In genomic region chr22:45459235-45459634, GRCh38 we compare ENCODE assay signal across 26 cellular contexts. TPM values are rescaled to one million over a fixed set of nuclear protein-coding genes. Genes with fewer than 3 reads are reported as not detected.
DNase-seq lines count a peak whose midpoint lies in the region; ATAC-seq and TF ChIP-seq lines count a peak whose summit lies in the region.
"Had no signal": no experiment of that assay in that cellular context is flagged by ENCODE, and none has a peak within 500 bp of the region (broad histone marks: within the 10 kb centered on the region; RNA-seq: fewer than 3 reads in every experiment).

No MANE protein-coding gene starts in this region.

- DNase-seq in left ventricle myocardium inferior (no peak), left ventricle myocardium superior (no peak), sigmoid colon (no peak), upper lobe of right lung (no peak), head of caudate nucleus (no peak)
- no peak for DNase-seq in activated naive CD4-positive, alpha-beta T cell treated with Interleukin-2 at 50 U/mL for 16 hours
- DNase-seq: AML-193; C1 segment of cervical spinal cord; CD8-positive, alpha-beta T cell; HCEC 1CT; MG63; NCI-H1417; NCI-H1694 treated with DMSO at 0.1 percent for 48 hours; NCI-H2081 treated with DMSO at 0.1 percent for 48 hours; NCI-H2171 treated with DMSO at 0.1 percent for 48 hours; NCI-H446; NCI-H526; OCI-M1 had no signal

- ATAC-seq in left ventricle myocardium superior = no peak
- ATAC-seq in gastroesophageal sphincter = no peak
- no peak for ATAC-seq in upper lobe of right lung
- no peak for ATAC-seq in GM18909 (IDR thresholded peaks at IDR 0.05; ENCODE audit: poor library complexity, unreplicated experiment)
- ATAC-seq: CD8-positive, alpha-beta T cell; GM23338; K562 had no signal

- no peak for TF ChIP-seq CTCF in left ventricle myocardium inferior (IDR thresholded peaks at IDR 0.05; ENCODE audit: borderline replicate concordance)
- no peak for TF ChIP-seq CTCF in gastroesophageal sphincter (IDR thresholded peaks at IDR 0.05)
- no peak for TF ChIP-seq CTCF in sigmoid colon (IDR thresholded peaks at IDR 0.05)
- TF ChIP-seq CTCF in upper lobe of right lung (IDR thresholded peaks at IDR 0.05) = no peak

- H3K27ac ChIP-seq in left ventricle myocardium inferior (replicated peaks) (peak overlapping the region; percentile 77), gastroesophageal sphincter (peak overlapping the region in 3 of 4 donors; percentile 47 to 74 (median 65)), sigmoid colon (peak overlapping the region; percentile 55 to 75 (median 62)), upper lobe of right lung (peak overlapping the region; percentile 70)

- H3K4me1 ChIP-seq in left ventricle myocardium inferior (no peaks in the 10 kb centered on the region), gastroesophageal sphincter (peaks cover 0 to 4% (median 0%) of the 10 kb centered on the region in 3 donors), sigmoid colon (no peaks in the 10 kb centered on the region), upper lobe of right lung (no peaks in the 10 kb centered on the region)

- intact Hi-C loops in left ventricle myocardium inferior (cut with micrococcal nuclease) (no loop called here), left ventricle myocardium superior (cut with micrococcal nuclease) (no loop called here), sigmoid colon (cut with DNase I) (no loop called here), upper lobe of right lung (cut with DNase I) (no loop called here), head of caudate nucleus (cut with DNase I) (no loop called here)

- H3K9me3 ChIP-seq in left ventricle myocardium inferior (replicated peaks) = peaks cover 5% of the 10 kb centered on the region
- no peaks in the 10 kb centered on the region for H3K9me3 ChIP-seq in gastroesophageal sphincter
- H3K9me3 ChIP-seq in sigmoid colon = no peaks in the 10 kb centered on the region
- H3K9me3 ChIP-seq in upper lobe of right lung = no peaks in the 10 kb centered on the region
- H3K9me3 ChIP-seq: MG63 had no signal

- H3K36me3 ChIP-seq in left ventricle myocardium inferior (no peaks in the 10 kb centered on the region), gastroesophageal sphincter (no peaks in the 10 kb centered on the region), sigmoid colon (no peaks in the 10 kb centered on the region), upper lobe of right lung (no peaks in the 10 kb centered on the region)
- H3K36me3 ChIP-seq: MG63 had no signal

- H3K27me3 ChIP-seq in left ventricle myocardium inferior (ENCODE audit: low read depth) (peaks cover 19% of the 10 kb centered on the region), gastroesophageal sphincter (no peaks in the 10 kb centered on the region), sigmoid colon (no peaks in the 10 kb centered on the region), upper lobe of right lung (peaks cover 3% of the 10 kb centered on the region)
- H3K27me3 ChIP-seq: MG63 had no signal

- H3K4me3 ChIP-seq in left ventricle myocardium inferior = no peak overlapping the region
- no peak overlapping the region for H3K4me3 ChIP-seq in gastroesophageal sphincter
- H3K4me3 ChIP-seq in sigmoid colon = no peak overlapping the region
- no peak overlapping the region for H3K4me3 ChIP-seq in upper lobe of right lung
- H3K4me3 ChIP-seq: GM23338, K562, MG63 had no signal

- 80 to 100% methylated on average over 2 to 6 of the region's 8 CpGs for WGBS in gastroesophageal sphincter (ENCODE audit: low coverage in 1 of 2), 2 donors
- 88 to 91% methylated on average over 8 of the region's 8 CpGs for WGBS in sigmoid colon, 2 donors

- TF ChIP-seq EP300 in gastroesophageal sphincter (IDR thresholded peaks at IDR 0.05) (no peak), sigmoid colon (IDR thresholded peaks at IDR 0.05) (no peak)

- no peak for TF ChIP-seq POLR2A in gastroesophageal sphincter (IDR thresholded peaks at IDR 0.05)
- TF ChIP-seq POLR2A in sigmoid colon (IDR thresholded peaks at IDR 0.05) = no peak

RNA-seq across cellular contexts. Expression of gene FBLN1, which starts 43.4 kb away (rescaled TPM):
- total RNA-seq in left ventricle myocardium inferior (82.8 TPM), left ventricle myocardium superior (93.3 TPM), gastroesophageal sphincter (100 to 1,000 TPM; 241 to 597 (median 382) TPM), sigmoid colon (100 to 1,000 TPM; 123 to 230 (median 205) TPM), upper lobe of right lung (272 TPM)
- 10 to 100 TPM in 2 of 3 donors, 1 to 10 TPM in 1; 9.0 to 43.6 (median 33.0) TPM for polyA plus RNA-seq in sigmoid colon
- total RNA-seq: CD8-positive, alpha-beta T cell had no signal
- polyA plus RNA-seq: K562 had no signal

RNA-seq across cellular contexts. Expression of gene RIBC2, which starts 45.7 kb away (rescaled TPM):
- total RNA-seq in left ventricle myocardium inferior (not detected), left ventricle myocardium superior (not detected), gastroesophageal sphincter (1 to 10 TPM in 1 of 4 donors, under 1 TPM in 1, not detected in 2; 0.94 to 1.1 TPM), sigmoid colon (not detected), upper lobe of right lung (not detected)
- 1 to 10 TPM in 1 of 3 donors, not detected in 2; 1.5 TPM for polyA plus RNA-seq in sigmoid colon
- total RNA-seq: A172, K562 had no signal
- polyA plus RNA-seq: K562 had no signal

RNA-seq across cellular contexts. Expression of gene SMC1B, which starts 45.8 kb away (rescaled TPM):
- total RNA-seq in left ventricle myocardium inferior = not detected
- total RNA-seq in left ventricle myocardium superior = not detected
- total RNA-seq in gastroesophageal sphincter = not detected
- total RNA-seq in sigmoid colon = not detected
- polyA plus RNA-seq in sigmoid colon = under 1 TPM in 1 of 3 donors, not detected in 2; 0.07 TPM
- not detected for total RNA-seq in upper lobe of right lung
- total RNA-seq: A172; CD8-positive, alpha-beta T cell; G401; GM23338; K562; LHCN-M2 had no signal
- polyA plus RNA-seq: AG04450 had no signal
